Comparison of ENCODE assay signal across 8 cellular contexts in the genomic region with DNA sequence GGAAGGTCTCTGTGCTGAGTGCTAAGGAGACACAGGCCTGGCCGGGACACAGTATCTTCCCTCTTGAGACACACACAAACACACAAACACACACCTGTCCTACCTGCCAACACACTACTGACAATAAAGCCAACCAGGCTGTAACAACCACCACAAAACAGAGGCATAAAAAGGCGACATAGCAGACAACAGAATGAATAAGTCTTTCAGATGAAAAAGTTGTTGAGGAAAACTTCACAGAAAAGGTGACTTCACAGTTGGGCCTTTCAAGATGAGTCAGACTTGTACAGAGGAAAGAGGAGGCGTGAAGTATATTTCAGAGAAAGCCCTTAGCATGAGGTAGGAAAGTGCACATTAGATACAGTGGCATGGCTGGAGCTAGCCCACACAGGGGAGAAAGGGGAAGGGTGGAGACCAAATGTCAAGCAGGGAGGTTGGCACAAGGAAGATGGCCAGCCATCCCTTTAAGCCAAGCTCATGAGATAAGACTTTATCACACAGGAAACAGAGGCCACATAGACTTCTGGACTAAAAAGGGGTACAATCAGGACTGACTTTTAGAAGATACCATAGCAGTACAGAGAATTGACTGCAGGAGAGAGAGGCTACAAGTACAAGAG. TPM values are rescaled to one million over a fixed set of nuclear protein-coding genes. Genes with fewer than 3 reads are reported as not detected.
DNase-seq lines count a peak whose midpoint lies in the region; ATAC-seq and TF ChIP-seq lines count a peak whose summit lies in the region.

No MANE protein-coding gene starts in this region.

- ATAC-seq in HG03060 (IDR thresholded peaks at IDR 0.05; ENCODE audit: low read depth, unreplicated experiment) (peak; percentile 85), omental fat pad (ENCODE audit: low FRiP score) (no peak), mucosa of descending colon (no peak)

- TF ChIP-seq CTCF in omental fat pad (IDR thresholded peaks at IDR 0.05) = no peak
- no peak for TF ChIP-seq CTCF in mucosa of descending colon (IDR thresholded peaks at IDR 0.05)

- peak; percentile 15 to 17 for DNase-seq in activated CD4-positive, alpha-beta T cell treated with anti-CD3 and anti-CD28 coated beads for 24 hours (ENCODE audit: low read depth in 2 of 2)
- no peak for DNase-seq in activated CD4-positive, alpha-beta T cell treated with anti-CD3 and anti-CD28 coated beads, Interleukin-2, amount 50 U/mL, for 1 hour
- peak; percentile 29 to 38 for DNase-seq in activated CD4-positive, alpha-beta T cell treated with anti-CD3 and anti-CD28 coated beads, Interleukin-2, amount 50 U/mL, for 48 hours
- DNase-seq in renal cortical epithelial cell (ENCODE audit: low read depth) (peak; percentile 57), omental fat pad (ENCODE audit: low spot score) (no peak), SIG-M5 (lab: John Stamatoyannopoulos, UW) (no peak), mucosa of descending colon (no peak)

- H3K9me3 ChIP-seq in mucosa of descending colon = no peaks in the 10 kb centered on the region

- no peak overlapping the region for H3K4me3 ChIP-seq in mucosa of descending colon

- intact Hi-C loops in mucosa of descending colon (cut with DNase I, micrococcal nuclease) = no loop called here

- no peaks in the 10 kb centered on the region for H3K36me3 ChIP-seq in mucosa of descending colon (ENCODE audit: low read depth)

- H3K4me1 ChIP-seq in mucosa of descending colon (ENCODE audit: low read depth) = no peaks in the 10 kb centered on the region

RNA-seq across cellular contexts. Expression of a gene that starts 54.0 kb away (rescaled TPM):
- total RNA-seq in renal cortical epithelial cell (18.1 and 43.9 TPM in 2 replicates), omental fat pad (1 to 10 TPM in 3 of 4 donors, under 1 TPM in 1; 0.63 to 9.0 (median 2.7) TPM), mucosa of descending colon (1 to 10 TPM in 2 of 3 donors, under 1 TPM in 1; 0.46 to 2.7 (median 1.3) TPM)

Comparison
In these comparisons a context has a peak if more than half of its experiments do, and no peak if none do; other contexts are left out.
1. DNase-seq: peak in activated CD4-positive, alpha-beta T cell treated with anti-CD3 and anti-CD28 coated beads for 24 hours (2 of 2), activated CD4-positive, alpha-beta T cell treated with anti-CD3 and anti-CD28 coated beads, Interleukin-2, amount 50 U/mL, for 48 hours (2 of 2) and renal cortical epithelial cell (single experiment); none in activated CD4-positive, alpha-beta T cell treated with anti-CD3 and anti-CD28 coated beads, Interleukin-2, amount 50 U/mL, for 1 hour (single experiment), omental fat pad (single experiment), SIG-M5 (single experiment) and mucosa of descending colon (0 of 3).